ENCODE assay signal across 24 cellular contexts in genomic region chr6:26593278-26594127, GRCh38. TPM values are rescaled to one million over a fixed set of nuclear protein-coding genes. Genes with fewer than 3 reads are reported as not detected.
A peak's percentile ranks its signal among the peaks of the same experiment; 100 is the strongest.
DNase-seq lines count a peak whose midpoint lies in the region; ATAC-seq and TF ChIP-seq lines count a peak whose summit lies in the region.
"Had no signal": no experiment of that assay in that cellular context is flagged by ENCODE, and none has a peak within 500 bp of the region (broad histone marks: within the 10 kb centered on the region; RNA-seq: fewer than 3 reads in every experiment).

No MANE protein-coding gene starts in this region.

- H3K9me3 Mint-ChIP-seq in activated naive CD4-positive, alpha-beta T cell treated with anti-CD3 and anti-CD28 coated beads for 36 hours = no peaks in the 10 kb centered on the region
- H3K9me3 Mint-ChIP-seq in activated naive CD4-positive, alpha-beta T cell treated with anti-CD3 and anti-CD28 coated beads, Interleukin-2, amount 50 U/mL, for 72 hours = no peaks in the 10 kb centered on the region
- H3K9me3 Mint-ChIP-seq in endodermal cell = no peaks in the 10 kb centered on the region
- H3K9me3 Mint-ChIP-seq: activated T-cell treated with anti-CD3 and anti-CD28 coated beads, Interleukin-2, amount 50 U/mL, for 4 hours; CD4-positive, CD25-positive, alpha-beta regulatory T cell; effector memory CD8-positive, alpha-beta T cell; nephron; T-helper 2 cell treated with Interferon-gamma antibody and Interleukin-4, amounts not matched to agents 5 μg/mL and 100 μg/mL, for 36 hours had no signal

- WGBS in endodermal cell (ENCODE audit: insufficient coverage in 1 of 2, insufficient read length in 1 of 2), 2 experiments = 57 to 60% methylated on average over 17 to 20 of the region's 20 CpGs

- H3K9ac ChIP-seq in NT2/D1 (ENCODE audit: insufficient read length, low read depth) (no peak overlapping the region), endodermal cell (ENCODE audit: extremely low read depth, low read length, poor library complexity, severe bottlenecking) (no peak overlapping the region)

- H3K27me3 ChIP-seq in NT2/D1 (ENCODE audit: insufficient read depth, insufficient read length) = no peaks in the 10 kb centered on the region
- H3K27me3 ChIP-seq in endodermal cell (ENCODE audit: control insufficient read depth, insufficient read depth, low read length, poor library complexity, severe bottlenecking) = peaks cover 16% of the 10 kb centered on the region
- H3K27me3 ChIP-seq: Peyer's patch had no signal

- peak overlapping the region; percentile 52 for H3K4me3 Mint-ChIP-seq in activated naive CD4-positive, alpha-beta T cell treated with anti-CD3 and anti-CD28 coated beads for 36 hours
- H3K4me3 Mint-ChIP-seq in endodermal cell = no peak overlapping the region
- H3K4me3 Mint-ChIP-seq: activated CD8-positive, alpha-beta T cell treated with anti-CD3 and anti-CD28 coated beads, Interleukin-2, amount 10 ng/mL, durations not matched to agents 7 days and 5 days; activated naive CD8-positive, alpha-beta T cell; activated T-cell treated with anti-CD3 and anti-CD28 coated beads, Interleukin-2, amount 50 U/mL, for 4 hours; effector memory CD8-positive, alpha-beta T cell; T-helper 2 cell treated with Interferon-gamma antibody and Interleukin-4, amounts not matched to agents 5 μg/mL and 100 μg/mL, for 36 hours had no signal

- no peaks in the 10 kb centered on the region for H3K9me3 ChIP-seq in NT2/D1 (ENCODE audit: insufficient read depth, low read length)
- H3K9me3 ChIP-seq in endodermal cell (ENCODE audit: control insufficient read depth, low read length) = no peaks in the 10 kb centered on the region
- H3K9me3 ChIP-seq: esophagus squamous epithelium, gastroesophageal sphincter, left ventricle myocardium inferior, Peyer's patch had no signal

- H3K27me3 Mint-ChIP-seq in activated naive CD4-positive, alpha-beta T cell treated with anti-CD3 and anti-CD28 coated beads for 36 hours (ENCODE audit: low read depth) = peaks cover 27% of the 10 kb centered on the region
- H3K27me3 Mint-ChIP-seq in endodermal cell (ENCODE audit: insufficient read depth) = peaks cover 19% of the 10 kb centered on the region

- no peak overlapping the region for H3K27ac Mint-ChIP-seq in activated naive CD4-positive, alpha-beta T cell treated with anti-CD3 and anti-CD28 coated beads for 36 hours
- H3K27ac Mint-ChIP-seq in activated naive CD4-positive, alpha-beta T cell treated with anti-CD3 and anti-CD28 coated beads, Interleukin-2, amount 50 U/mL, for 72 hours = no peak overlapping the region
- H3K27ac Mint-ChIP-seq in endodermal cell = no peak overlapping the region
- H3K27ac Mint-ChIP-seq: activated CD8-positive, alpha-beta T cell treated with anti-CD3 and anti-CD28 coated beads, Interleukin-2, amount 10 ng/mL, durations not matched to agents 7 days and 5 days; CD4-positive, CD25-positive, alpha-beta regulatory T cell; nephron; T-helper 2 cell treated with Interferon-gamma antibody and Interleukin-4, amounts not matched to agents 5 μg/mL and 100 μg/mL, for 36 hours had no signal

- H3K36me3 ChIP-seq in NT2/D1 (ENCODE audit: insufficient read depth, insufficient read length, low read length) = peaks cover 9% of the 10 kb centered on the region
- H3K36me3 ChIP-seq in endodermal cell (ENCODE audit: control insufficient read depth, insufficient read depth, low read length) = peaks cover 4% of the 10 kb centered on the region

- peaks cover 27% of the 10 kb centered on the region for H3K4me1 Mint-ChIP-seq in activated naive CD4-positive, alpha-beta T cell treated with anti-CD3 and anti-CD28 coated beads for 36 hours (ENCODE audit: low read depth)
- H3K4me1 Mint-ChIP-seq in endodermal cell = peaks cover 7% of the 10 kb centered on the region

- CTCF ChIA-PET in activated naive CD4-positive, alpha-beta T cell treated with anti-CD3 and anti-CD28 coated beads for 36 hours (lab: Charles Lee) = interaction anchor here (2.5 to 5.3 kb wide), 3 partner anchors 14 to 253 kb away, joined by 8 to 106 read pairs (median 15); no protein-coding TSS in a partner anchor

- intact Hi-C loops in activated naive CD4-positive, alpha-beta T cell treated with anti-CD3 and anti-CD28 coated beads for 36 hours (cut with micrococcal nuclease) = loop anchor here (10.0 kb wide), 2 partner anchors 529 to 881 kb away; partner anchors contain the start of gene ZNF184

- no peak overlapping the region for H3K27ac ChIP-seq in endodermal cell (ENCODE audit: low read depth, low read length)
- H3K27ac ChIP-seq: esophagus squamous epithelium, gastroesophageal sphincter, left ventricle myocardium inferior, Peyer's patch had no signal

- H3K4me1 ChIP-seq in NT2/D1 (ENCODE audit: insufficient read depth, insufficient read length) (peaks cover 2% of the 10 kb centered on the region), endodermal cell (ENCODE audit: control insufficient read depth, insufficient read depth, low read length) (no peaks in the 10 kb centered on the region)

- no peak for ATAC-seq in activated naive CD4-positive, alpha-beta T cell treated with anti-CD3 and anti-CD28 coated beads, Interleukin-2, amount 50 U/mL, for 72 hours
- no peak for ATAC-seq in HG02981 (IDR thresholded peaks at IDR 0.05; ENCODE audit: unreplicated experiment)
- ATAC-seq in HG03439 (IDR thresholded peaks at IDR 0.05; ENCODE audit: unreplicated experiment) = no peak
- ATAC-seq: activated CD8-positive, alpha-beta T cell treated with anti-CD3 and anti-CD28 coated beads, Interleukin-2, amount 10 ng/mL, durations not matched to agents 7 days and 5 days; activated T-cell treated with anti-CD3 and anti-CD28 coated beads, Interleukin-2, amount 50 U/mL, for 4 hours; effector memory CD8-positive, alpha-beta T cell; gastroesophageal sphincter; sciatic nerve had no signal

- DNase-seq in activated naive CD4-positive, alpha-beta T cell treated with anti-CD3 and anti-CD28 coated beads for 36 hours = no peak
- no peak for DNase-seq in activated naive CD4-positive, alpha-beta T cell treated with anti-CD3 and anti-CD28 coated beads, Interleukin-2, amount 50 U/mL, for 72 hours (ENCODE audit: low spot score in 2 of 2)
- DNase-seq in NT2/D1 (ENCODE audit: low read depth, low spot score) = no peak
- no peak for DNase-seq in endodermal cell
- no peak for DNase-seq in NCI-H1694 treated with DMSO at 0.1 percent for 48 hours (lab: John Stamatoyannopoulos, UW)
- DNase-seq in activated gamma-delta T cell (lab: John Stamatoyannopoulos, UW) = no peak
- DNase-seq: activated CD8-positive, alpha-beta T cell treated with anti-CD3 and anti-CD28 coated beads, Interleukin-2, amount 10 ng/mL, durations not matched to agents 7 days and 5 days; activated T-cell treated with anti-CD3 and anti-CD28 coated beads, Interleukin-2, amount 50 U/mL, for 4 hours; DMS153; effector memory CD8-positive, alpha-beta T cell; esophagus squamous epithelium; GOT3; left ventricle myocardium inferior; midbrain; NCI-H1436 treated with DMSO at 0.1 percent for 48 hours; Peyer's patch had no signal

- H3K4me3 ChIP-seq in NT2/D1 (ENCODE audit: insufficient read length, low read depth) (peak overlapping the region; percentile 40), endodermal cell (ENCODE audit: low read length) (peak overlapping the region; percentile 37)
- H3K4me3 ChIP-seq: esophagus squamous epithelium, gastroesophageal sphincter, left ventricle myocardium inferior, Peyer's patch had no signal

- TF ChIP-seq CTCF in endodermal cell (conservative IDR thresholded peaks at IDR 0.05) = no peak

- H3K36me3 Mint-ChIP-seq in activated naive CD4-positive, alpha-beta T cell treated with anti-CD3 and anti-CD28 coated beads for 36 hours (ENCODE audit: low read depth) = peaks cover 8% of the 10 kb centered on the region
- H3K36me3 Mint-ChIP-seq in activated naive CD4-positive, alpha-beta T cell treated with anti-CD3 and anti-CD28 coated beads, Interleukin-2, amount 50 U/mL, for 72 hours = peaks cover 6 to 8% of the 10 kb centered on the region in 2 donors
- H3K36me3 Mint-ChIP-seq in endodermal cell (ENCODE audit: low read depth) = peaks cover 4% of the 10 kb centered on the region

RNA-seq across cellular contexts. Expression of gene ABT1, which starts 3.2 kb away (rescaled TPM):
- 10 to 100 TPM; 17.3 to 18.4 TPM for total RNA-seq in activated naive CD4-positive, alpha-beta T cell treated with anti-CD3 and anti-CD28 coated beads for 36 hours
- total RNA-seq in activated naive CD4-positive, alpha-beta T cell treated with anti-CD3 and anti-CD28 coated beads, Interleukin-2, amount 50 U/mL, for 72 hours = 10 to 100 TPM; 20.3 to 28.2 TPM
- 10 to 100 TPM; 19.7 to 22.6 TPM for total RNA-seq in endodermal cell
- polyA plus RNA-seq in endodermal cell (2013, experiment 1 of 2) = 19.8 TPM
- 18.5 TPM for polyA plus RNA-seq in endodermal cell (2013, experiment 2 of 2)

RNA-seq across cellular contexts. Expression of gene HMGN4, which starts 55.3 kb away (rescaled TPM):
- 10 to 100 TPM; 70.4 to 73.2 TPM for total RNA-seq in activated naive CD4-positive, alpha-beta T cell treated with anti-CD3 and anti-CD28 coated beads for 36 hours
- total RNA-seq in activated naive CD4-positive, alpha-beta T cell treated with anti-CD3 and anti-CD28 coated beads, Interleukin-2, amount 50 U/mL, for 72 hours = 10 to 100 TPM; 87.0 to 98.0 TPM
- total RNA-seq in endodermal cell = 10 to 100 TPM; 48.8 to 79.8 TPM
- polyA plus RNA-seq in endodermal cell (2013, experiment 1 of 2) = 67.9 TPM
- polyA plus RNA-seq in endodermal cell (2013, experiment 2 of 2) = 65.5 TPM
